ENCODE assay signal across 21 cellular contexts in the genomic region with DNA sequence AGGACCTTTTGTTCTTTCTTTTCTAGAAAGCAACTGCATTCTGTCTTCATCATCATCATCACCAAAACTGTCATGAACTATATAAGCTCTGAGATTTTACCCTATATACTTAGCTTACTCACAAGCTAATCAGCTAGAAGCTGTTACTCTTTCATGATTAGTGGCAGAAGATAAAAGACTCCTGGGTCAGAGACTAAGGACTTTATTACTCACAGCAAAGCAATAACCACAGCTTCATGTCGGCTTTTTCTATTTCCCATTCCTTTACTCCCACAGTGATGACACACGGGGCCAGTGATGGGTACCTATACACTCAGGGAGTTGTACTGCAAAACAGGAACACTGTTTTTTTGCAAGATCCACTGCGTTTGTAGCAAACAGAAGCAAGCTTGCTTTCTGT. TPM values are rescaled to one million over a fixed set of nuclear protein-coding genes. Genes with fewer than 3 reads are reported as not detected.
DNase-seq lines count a peak whose midpoint lies in the region; ATAC-seq and FAIRE-seq lines count a peak whose summit lies in the region.
"Had no signal": no experiment of that assay in that cellular context is flagged by ENCODE, and none has a peak within 500 bp of the region (broad histone marks: within the 10 kb centered on the region; RNA-seq: fewer than 3 reads in every experiment).

No MANE protein-coding gene starts in this region.

- POLR2A ChIA-PET in activated CD4-positive, alpha-beta T cell treated with anti-CD3 and anti-CD28 coated beads for 36 hours (lab: Charles Lee): no interaction called here

- H3K27me3 Mint-ChIP-seq in activated CD4-positive, alpha-beta T cell treated with anti-CD3 and anti-CD28 coated beads for 36 hours: peaks cover 8% of the 10 kb centered on the region

- H3K4me1 Mint-ChIP-seq in activated CD4-positive, alpha-beta T cell treated with anti-CD3 and anti-CD28 coated beads for 36 hours: no peaks in the 10 kb centered on the region
- H3K4me1 Mint-ChIP-seq: H9 had no signal

- CTCF ChIA-PET in activated CD4-positive, alpha-beta T cell treated with anti-CD3 and anti-CD28 coated beads for 36 hours (lab: Charles Lee): no interaction called here

- no peak overlapping the region for H3K4me3 Mint-ChIP-seq in activated CD4-positive, alpha-beta T cell treated with anti-CD3 and anti-CD28 coated beads for 36 hours
- H3K4me3 Mint-ChIP-seq: CD4-positive, alpha-beta T cell; H9 had no signal

- H3K4me3 ChIP-seq in small intestine (ENCODE audit: low read depth in 1 of 2, low read length in 2 of 2): no peak overlapping the region
- H3K4me3 ChIP-seq: A549 had no signal

- H3K36me3 Mint-ChIP-seq in activated CD4-positive, alpha-beta T cell treated with anti-CD3 and anti-CD28 coated beads for 36 hours (ENCODE audit: low read depth): peaks cover 9% of the 10 kb centered on the region

- peaks cover 0 to 2% of the 10 kb centered on the region in 2 donors for H3K27me3 ChIP-seq in small intestine (ENCODE audit: control insufficient read depth in 2 of 2, insufficient read depth in 2 of 2, low read length in 2 of 2)

- no peaks in the 10 kb centered on the region for H3K4me1 ChIP-seq in small intestine (ENCODE audit: control insufficient read depth in 2 of 2, insufficient read depth in 1 of 2, low read depth in 1 of 2, low read length in 1 of 2)
- H3K4me1 ChIP-seq: A549 had no signal

- peak; percentile 23 for ATAC-seq in activated CD4-positive, alpha-beta T cell treated with anti-CD3 and anti-CD28 coated beads for 36 hours
- ATAC-seq in HG03469 (IDR thresholded peaks at IDR 0.05; ENCODE audit: unreplicated experiment): no peak
- ATAC-seq: A549, HepG2 had no signal

- H3K27ac Mint-ChIP-seq in activated CD4-positive, alpha-beta T cell treated with anti-CD3 and anti-CD28 coated beads for 36 hours: no peak overlapping the region
- H3K27ac Mint-ChIP-seq: CD4-positive, alpha-beta T cell; H9 had no signal

- no peak for DNase-seq in activated CD4-positive, alpha-beta T cell treated with anti-CD3 and anti-CD28 coated beads for 36 hours
- DNase-seq in activated CD4-positive, alpha-beta T cell treated with anti-CD3 and anti-CD28 coated beads for 1 hour: no peak
- peak; percentile 26 for DNase-seq in stimulated activated CD4-positive, alpha-beta T cell treated with anti-CD3 and anti-CD28 coated beads, Interleukin-1b, Interleukin-23, amount 100 ng/mL, for 48 hours
- no peak for DNase-seq in stimulated activated CD4-positive, alpha-beta T cell treated with anti-CD3 and anti-CD28 coated beads, Interleukin-15, amount 100 ng/mL, for 24 hours
- peak; percentile 55 for DNase-seq in small intestine
- no peak for DNase-seq in SK-N-DZ (ENCODE audit: low spot score)
- DNase-seq: AML-193; Caco-2; CD4-positive, alpha-beta T cell; H9 had no signal

- H3K36me3 ChIP-seq in small intestine (ENCODE audit: control insufficient read depth in 2 of 2, insufficient read depth in 2 of 2, low read length in 2 of 2): no peaks in the 10 kb centered on the region

- intact Hi-C loops in activated CD4-positive, alpha-beta T cell treated with anti-CD3 and anti-CD28 coated beads for 36 hours (cut with DNase I, micrococcal nuclease): no loop called here

- 39 to 48% (median 48%) methylated on average over 3 of the region's 3 CpGs for WGBS in small intestine, 3 donors

- H3K27ac ChIP-seq in small intestine (ENCODE audit: low read depth in 1 of 2, low read length in 1 of 2): no peak overlapping the region
- H3K27ac ChIP-seq: 22Rv1, A549, C4-2B had no signal

- peaks cover 18% of the 10 kb centered on the region for H3K9me3 Mint-ChIP-seq in activated CD4-positive, alpha-beta T cell treated with anti-CD3 and anti-CD28 coated beads for 36 hours (ENCODE audit: low read depth)

- peaks cover 2% of the 10 kb centered on the region for H3K9me3 ChIP-seq in small intestine (ENCODE audit: control insufficient read depth, low read depth)
- H3K9me3 ChIP-seq: Caco-2 had no signal

- FAIRE-seq in small intestine (lab: Jason Lieb, UNC): no peak
- FAIRE-seq: A549, D721Med, G401.6, GM12891, GM19239, H1, HepG2 had no signal

RNA-seq across cellular contexts. Expression of a gene that starts 8.4 kb away (rescaled TPM):
- total RNA-seq in activated CD4-positive, alpha-beta T cell treated with anti-CD3 and anti-CD28 coated beads for 36 hours: 1 to 10 TPM; 8.6 to 9.0 TPM
- 1 to 10 TPM; 2.7 to 5.6 (median 4.0) TPM for polyA plus RNA-seq in small intestine
- polyA plus RNA-seq in SK-N-DZ (2014; cell fraction: cytosol; rRNA removed): 13.5 and 15.7 TPM in 2 replicates
- 13.1 and 15.1 TPM in 2 replicates for polyA plus RNA-seq in SK-N-DZ (2014; cell fraction: nucleus; rRNA removed)

RNA-seq across cellular contexts. Expression of a gene that starts 17.8 kb away (rescaled TPM):
- 1 to 10 TPM; 2.8 to 2.9 TPM for total RNA-seq in activated CD4-positive, alpha-beta T cell treated with anti-CD3 and anti-CD28 coated beads for 36 hours
- 1 to 10 TPM; 1.4 to 3.4 (median 2.4) TPM for polyA plus RNA-seq in small intestine
- 12.3 and 16.0 TPM in 2 replicates for polyA plus RNA-seq in SK-N-DZ (2014; cell fraction: cytosol; rRNA removed)
- 10.6 and 14.5 TPM in 2 replicates for polyA plus RNA-seq in SK-N-DZ (2014; cell fraction: nucleus; rRNA removed)

RNA-seq across cellular contexts. Expression of a gene that starts 46.2 kb away (rescaled TPM):
- 10 to 100 TPM in 1 of 2 experiments, 1 to 10 TPM in 1; 9.4 to 14.1 TPM for total RNA-seq in activated CD4-positive, alpha-beta T cell treated with anti-CD3 and anti-CD28 coated beads for 36 hours
- 10 to 100 TPM in 1 of 3 donors, 1 to 10 TPM in 2; 5.1 to 17.0 (median 7.0) TPM for polyA plus RNA-seq in small intestine
- polyA plus RNA-seq in SK-N-DZ (2014; cell fraction: cytosol; rRNA removed): 5.5 and 9.0 TPM in 2 replicates
- 13.6 and 24.1 TPM in 2 replicates for polyA plus RNA-seq in SK-N-DZ (2014; cell fraction: nucleus; rRNA removed)

RNA-seq across cellular contexts. Expression of a gene that starts 46.4 kb away (rescaled TPM):
- 10 to 100 TPM; 24.0 to 25.5 TPM for total RNA-seq in activated CD4-positive, alpha-beta T cell treated with anti-CD3 and anti-CD28 coated beads for 36 hours
- 10 to 100 TPM in 2 of 3 donors, 1 to 10 TPM in 1; 7.7 to 26.4 (median 12.4) TPM for polyA plus RNA-seq in small intestine
- polyA plus RNA-seq in SK-N-DZ (2014; cell fraction: cytosol; rRNA removed): 5.8 and 6.7 TPM in 2 replicates
- polyA plus RNA-seq in SK-N-DZ (2014; cell fraction: nucleus; rRNA removed): 4.9 and 9.1 TPM in 2 replicates

RNA-seq across cellular contexts. Expression of a gene that starts 52.0 kb away (rescaled TPM):
- not detected for total RNA-seq in activated CD4-positive, alpha-beta T cell treated with anti-CD3 and anti-CD28 coated beads for 36 hours
- polyA plus RNA-seq in small intestine: not detected
- not detected in 2 replicates for polyA plus RNA-seq in SK-N-DZ (2014; cell fraction: cytosol; rRNA removed)
- polyA plus RNA-seq in SK-N-DZ (2014; cell fraction: nucleus; rRNA removed): not detected in 2 replicates
- total RNA-seq: Caco-2; CD4-positive, alpha-beta T cell; H1; H9; HepG2 had no signal
- polyA plus RNA-seq: A549, BJ, H1, HepG2 had no signal

Comparison
In these comparisons a context has a peak if more than half of its experiments do, and no peak if none do; other contexts are left out.
1. DNase-seq: peak in stimulated activated CD4-positive, alpha-beta T cell treated with anti-CD3 and anti-CD28 coated beads, Interleukin-1b, Interleukin-23, amount 100 ng/mL, for 48 hours (single experiment) and small intestine (single experiment); none in activated CD4-positive, alpha-beta T cell treated with anti-CD3 and anti-CD28 coated beads for 36 hours (single experiment), activated CD4-positive, alpha-beta T cell treated with anti-CD3 and anti-CD28 coated beads for 1 hour (single experiment), stimulated activated CD4-positive, alpha-beta T cell treated with anti-CD3 and anti-CD28 coated beads, Interleukin-15, amount 100 ng/mL, for 24 hours (single experiment) and SK-N-DZ (single experiment).